In the genomic region with DNA sequence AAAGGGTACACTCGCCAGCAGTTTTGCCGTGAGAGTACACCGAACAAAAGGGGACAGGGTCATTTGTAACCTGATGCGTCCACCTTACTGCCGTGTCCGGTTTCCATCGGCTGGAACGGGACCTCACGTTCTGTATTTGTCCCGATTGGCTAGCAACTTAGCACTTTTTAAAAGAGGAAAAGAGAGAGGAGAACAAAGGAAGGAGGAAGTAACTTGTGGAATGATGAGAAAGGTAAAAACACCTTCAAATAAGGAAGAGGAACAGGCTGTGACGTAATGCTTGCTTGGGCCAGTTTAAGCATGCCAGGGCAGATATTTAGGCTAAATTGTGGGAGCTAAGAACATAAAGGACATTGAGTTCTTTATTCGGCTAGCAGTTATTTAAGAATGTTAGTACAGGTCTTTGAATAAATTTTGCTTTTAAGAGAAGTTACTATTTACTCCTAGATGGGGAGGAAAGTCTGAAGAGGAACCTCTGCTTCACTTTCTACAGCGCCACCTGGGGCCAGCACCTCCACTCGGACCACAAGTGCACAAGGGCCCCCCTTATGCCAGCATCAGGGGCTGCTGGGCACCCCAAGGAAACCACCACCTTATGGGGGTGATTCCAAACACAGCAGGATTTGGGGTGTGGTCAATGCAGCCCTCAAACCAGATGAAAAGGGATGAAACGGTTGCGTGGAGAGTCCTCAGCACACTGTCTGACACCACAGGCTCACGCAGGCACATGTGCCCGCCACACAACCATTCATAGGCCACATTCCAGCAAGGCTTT, we compare ENCODE assay signal across 8 cellular contexts. TPM values are rescaled to one million over a fixed set of nuclear protein-coding genes. Genes with fewer than 3 reads are reported as not detected.
DNase-seq lines count a peak whose midpoint lies in the region; ATAC-seq, FAIRE-seq and TF ChIP-seq lines count a peak whose summit lies in the region.

No MANE protein-coding gene starts in this region.

- H3K4me2 ChIP-seq in endothelial cell of umbilical vein (ENCODE audit: insufficient read depth, low read length): peak overlapping the region; percentile 32

- WGBS in spleen, 5 donors: 16 to 26% (median 20%) methylated on average over 16 to 18 of the region's 18 CpGs

- peak; percentile 34 for DNase-seq in stimulated activated CD4-positive, alpha-beta T cell treated with anti-CD3 and anti-CD28 coated beads, Interleukin-15, amount 100 ng/mL, for 24 hours
- DNase-seq in stimulated activated CD4-positive, alpha-beta T cell treated with anti-CD3 and anti-CD28 coated beads, Interleukin-1b, Interleukin-23, amount 100 ng/mL, for 48 hours: no peak
- DNase-seq in endothelial cell of umbilical vein (ENCODE audit: low read depth, low spot score) (no peak), spleen (peak; percentile 86), HCEC 1CT (no peak), hypothalamus (lab: John Stamatoyannopoulos, UW) (no peak), amygdala (lab: John Stamatoyannopoulos, UW) (no peak)

- H3K79me2 ChIP-seq in endothelial cell of umbilical vein (ENCODE audit: control insufficient read depth, insufficient read depth, low read length): no peaks in the 10 kb centered on the region

- TF ChIP-seq CTCF in endothelial cell of umbilical vein (IDR thresholded peaks at IDR 0.05; ENCODE audit: extremely low read depth in 1 of 2, insufficient read depth in 1 of 2, low read depth in 1 of 2, low read length in 2 of 2) (no peak), spleen (IDR thresholded peaks at IDR 0.05 in 8 of 11, conservative IDR thresholded peaks at IDR 0.05 in 3 of 11) (peak in 6 of 11 experiments; percentile 23 to 43 (median 36))

- H3K4me3 ChIP-seq in endothelial cell of umbilical vein (replicated peaks in 1 of 3; ENCODE audit: insufficient read depth in 1 of 3, low read depth in 1 of 3, low read length in 3 of 3) (no peak overlapping the region), spleen (peak overlapping the region in 7 of 8 donors; percentile 18 to 70 (median 41))

- H3K4me1 ChIP-seq in endothelial cell of umbilical vein (ENCODE audit: control insufficient read depth, extremely low read depth, insufficient read depth, low read length) (peaks cover 14% of the 10 kb centered on the region), spleen (peaks cover 27 to 60% (median 46%) of the 10 kb centered on the region in 6 donors)

- peak; percentile 7; the same call in 1 of the 3 replicates for ATAC-seq in SK-N-SH treated with all-trans-retinoic acid at 6 μM for 48 hours

- no peaks in the 10 kb centered on the region for H3K9me1 ChIP-seq in endothelial cell of umbilical vein (replicated peaks; ENCODE audit: control insufficient read depth, extremely low read depth, insufficient read depth, low read length)

- TF ChIP-seq POLR2A in endothelial cell of umbilical vein (IDR thresholded peaks at IDR 0.05; ENCODE audit: low read depth, low read length) (no peak), spleen (IDR thresholded peaks at IDR 0.05) (no peak)

- H3K36me3 ChIP-seq in endothelial cell of umbilical vein (ENCODE audit: control insufficient read depth in 2 of 2, extremely low read depth in 1 of 2, insufficient read depth in 2 of 2, low read length in 2 of 2): no peaks in the 10 kb centered on the region
- H3K36me3 ChIP-seq in spleen: peaks cover 0 to 28% (median 15%) of the 10 kb centered on the region in 6 donors

- no peaks in the 10 kb centered on the region for H3K9me3 ChIP-seq in endothelial cell of umbilical vein (replicated peaks; ENCODE audit: control insufficient read depth, insufficient read depth, low read length)
- no peaks in the 10 kb centered on the region for H3K9me3 ChIP-seq in spleen

- no peak overlapping the region for H2AFZ ChIP-seq in endothelial cell of umbilical vein (ENCODE audit: low read depth, low read length)

- dilution Hi-C loops in endothelial cell of umbilical vein (cut with MboI; ENCODE audit: extremely low pct_ligation_motif_present, low sequenced_read_pairs): no loop called here

- no peaks in the 10 kb centered on the region for H4K20me1 ChIP-seq in endothelial cell of umbilical vein (replicated peaks; ENCODE audit: control insufficient read depth, extremely low read depth, insufficient read depth, low read length)

- H3K27me3 ChIP-seq in endothelial cell of umbilical vein (ENCODE audit: control insufficient read depth in 2 of 2, insufficient read depth in 2 of 2, low read length in 2 of 2) (no peaks in the 10 kb centered on the region), spleen (replicated peaks in 1 of 7) (no peaks in the 10 kb centered on the region)

- H3K9ac ChIP-seq in endothelial cell of umbilical vein (replicated peaks; ENCODE audit: extremely low read depth, insufficient read depth, low read length): no peak overlapping the region

- no TSS peak for BruUV-seq in endothelial cell of umbilical vein (replicated peaks; lab: Mats Ljungman, UMichigan)

- no peak for FAIRE-seq in endothelial cell of umbilical vein (lab: Jason Lieb, UNC)

- no peak overlapping the region for H3K27ac ChIP-seq in endothelial cell of umbilical vein (ENCODE audit: insufficient read depth, low read depth, low read length)
- peak overlapping the region; percentile 70 to 93 (median 88) for H3K27ac ChIP-seq in spleen

- CTCF ChIA-PET in endothelial cell of umbilical vein (lab: Charles Lee): interaction anchor here (1.4 to 2.3 kb wide), 12 partner anchors 11 to 381 kb away, joined by 4 to 91 read pairs (median 14); a partner anchor contains a TSS

- intact Hi-C loops in endothelial cell of umbilical vein (cut with micrococcal nuclease): loop anchor here (2.0 kb wide), 1 partner anchor 51 kb away; a partner anchor contains a TSS
- intact Hi-C loops in spleen (cut with DNase I; ENCODE audit: low total_unique reads): no loop called here

- POLR2A ChIA-PET in endothelial cell of umbilical vein (lab: Charles Lee): no interaction called here

RNA-seq across cellular contexts. Expression of a gene that starts 5.8 kb away (rescaled TPM):
- total RNA-seq in endothelial cell of umbilical vein: 19.3 and 22.3 TPM in 2 replicates
- polyA plus RNA-seq in endothelial cell of umbilical vein: 33.6 and 47.7 TPM in 2 replicates
- 10.9 and 16.5 TPM in 2 replicates for polyA plus RNA-seq in endothelial cell of umbilical vein (2011; cell fraction: cytosol; rRNA removed)
- 63.1 and 81.2 TPM in 2 replicates for polyA plus RNA-seq in endothelial cell of umbilical vein (2011; cell fraction: nucleus; rRNA removed)
- 17.5 and 28.3 TPM in 2 replicates for polyA plus RNA-seq in endothelial cell of umbilical vein (2012)
- polyA minus RNA-seq in endothelial cell of umbilical vein: 6.4 and 8.9 TPM in 2 replicates
- polyA minus RNA-seq in endothelial cell of umbilical vein (2011; cell fraction: cytosol; rRNA and poly(A)+ RNA removed): 3.2 TPM
- 7.6 and 14.0 TPM in 2 replicates for polyA minus RNA-seq in endothelial cell of umbilical vein (2011; cell fraction: nucleus; rRNA and poly(A)+ RNA removed)
- 10 to 100 TPM; 51.0 to 80.2 (median 58.7) TPM for total RNA-seq in spleen
- polyA plus RNA-seq in spleen: 100 to 1,000 TPM in 1 of 3 donors, 10 to 100 TPM in 2; 26.0 to 108 (median 86.7) TPM

RNA-seq across cellular contexts. Expression of a gene that starts 21.5 kb away (rescaled TPM):
- total RNA-seq in endothelial cell of umbilical vein (0.31 and 0.37 TPM in 2 replicates), spleen (1 to 10 TPM in 3 of 7 donors, under 1 TPM in 4; 0.64 to 2.7 (median 0.79) TPM)
- polyA plus RNA-seq in endothelial cell of umbilical vein (0.18 and 0.21 TPM in 2 replicates), spleen (under 1 TPM; 0.22 to 0.99 (median 0.29) TPM)
- polyA plus RNA-seq in endothelial cell of umbilical vein (2011; cell fraction: cytosol; rRNA removed): 0.06 and 0.13 TPM in 2 replicates
- polyA plus RNA-seq in endothelial cell of umbilical vein (2011; cell fraction: nucleus; rRNA removed): 0.09 and 0.11 TPM in 2 replicates
- polyA plus RNA-seq in endothelial cell of umbilical vein (2012): 0.15 TPM in 2 replicates
- 0.06 TPM in 1 of 2 replicates, not detected in the other for polyA minus RNA-seq in endothelial cell of umbilical vein
- polyA minus RNA-seq in endothelial cell of umbilical vein (2011; cell fraction: cytosol; rRNA and poly(A)+ RNA removed): not detected
- polyA minus RNA-seq in endothelial cell of umbilical vein (2011; cell fraction: nucleus; rRNA and poly(A)+ RNA removed): 0.10 TPM in 1 of 2 replicates, not detected in the other

RNA-seq across cellular contexts. Expression of a gene that starts 39.5 kb away (rescaled TPM):
- 57.7 and 62.4 TPM in 2 replicates for total RNA-seq in endothelial cell of umbilical vein
- polyA plus RNA-seq in endothelial cell of umbilical vein: 67.5 and 70.6 TPM in 2 replicates
- 25.8 and 37.8 TPM in 2 replicates for polyA plus RNA-seq in endothelial cell of umbilical vein (2011; cell fraction: cytosol; rRNA removed)
- polyA plus RNA-seq in endothelial cell of umbilical vein (2011; cell fraction: nucleus; rRNA removed): 320 and 353 TPM in 2 replicates
- 37.9 and 43.3 TPM in 2 replicates for polyA plus RNA-seq in endothelial cell of umbilical vein (2012)
- polyA minus RNA-seq in endothelial cell of umbilical vein: 21.1 and 22.4 TPM in 2 replicates
- polyA minus RNA-seq in endothelial cell of umbilical vein (2011; cell fraction: cytosol; rRNA and poly(A)+ RNA removed): 2.5 TPM
- polyA minus RNA-seq in endothelial cell of umbilical vein (2011; cell fraction: nucleus; rRNA and poly(A)+ RNA removed): 28.0 and 29.8 TPM in 2 replicates
- 100 to 1,000 TPM in 5 of 7 donors, 10 to 100 TPM in 2; 94.4 to 142 (median 111) TPM for total RNA-seq in spleen
- 100 to 1,000 TPM; 161 to 502 (median 339) TPM for polyA plus RNA-seq in spleen

RNA-seq across cellular contexts. Expression of a gene that starts 43.9 kb away (rescaled TPM):
- total RNA-seq in endothelial cell of umbilical vein (3.6 and 7.1 TPM in 2 replicates), spleen (10 to 100 TPM; 25.0 to 46.4 (median 31.5) TPM)
- polyA plus RNA-seq in endothelial cell of umbilical vein (7.0 and 7.1 TPM in 2 replicates), spleen (10 to 100 TPM; 23.6 to 55.3 (median 37.0) TPM)
- polyA plus RNA-seq in endothelial cell of umbilical vein (2011; cell fraction: cytosol; rRNA removed): 0.93 and 1.9 TPM in 2 replicates
- polyA plus RNA-seq in endothelial cell of umbilical vein (2011; cell fraction: nucleus; rRNA removed): 45.1 and 59.0 TPM in 2 replicates
- polyA plus RNA-seq in endothelial cell of umbilical vein (2012): 5.2 and 7.4 TPM in 2 replicates
- polyA minus RNA-seq in endothelial cell of umbilical vein: 5.2 and 5.3 TPM in 2 replicates
- polyA minus RNA-seq in endothelial cell of umbilical vein (2011; cell fraction: cytosol; rRNA and poly(A)+ RNA removed): 2.4 TPM
- 6.6 and 7.4 TPM in 2 replicates for polyA minus RNA-seq in endothelial cell of umbilical vein (2011; cell fraction: nucleus; rRNA and poly(A)+ RNA removed)

RNA-seq across cellular contexts. Expression of a gene that starts 50.5 kb away (rescaled TPM):
- 137 and 158 TPM in 2 replicates for total RNA-seq in endothelial cell of umbilical vein
- polyA plus RNA-seq in endothelial cell of umbilical vein: 26.1 and 29.7 TPM in 2 replicates
- polyA plus RNA-seq in endothelial cell of umbilical vein (2011; cell fraction: cytosol; rRNA removed): 11.8 and 19.1 TPM in 2 replicates
- 180 and 181 TPM in 2 replicates for polyA plus RNA-seq in endothelial cell of umbilical vein (2011; cell fraction: nucleus; rRNA removed)
- 37.4 and 44.9 TPM in 2 replicates for polyA plus RNA-seq in endothelial cell of umbilical vein (2012)
- polyA minus RNA-seq in endothelial cell of umbilical vein: 21.8 and 32.5 TPM in 2 replicates
- polyA minus RNA-seq in endothelial cell of umbilical vein (2011; cell fraction: cytosol; rRNA and poly(A)+ RNA removed): not detected
- 55.9 and 115 TPM in 2 replicates for polyA minus RNA-seq in endothelial cell of umbilical vein (2011; cell fraction: nucleus; rRNA and poly(A)+ RNA removed)
- 100 to 1,000 TPM in 3 of 7 donors, 10 to 100 TPM in 4; 55.5 to 264 (median 89.1) TPM for total RNA-seq in spleen
- polyA plus RNA-seq in spleen: 100 to 1,000 TPM in 1 of 3 donors, 10 to 100 TPM in 1, 1 to 10 TPM in 1; 9.9 to 112 (median 31.8) TPM

Comparison
In these comparisons a context has a peak if more than half of its experiments do, and no peak if none do; other contexts are left out.
1. DNase-seq: peak in stimulated activated CD4-positive, alpha-beta T cell treated with anti-CD3 and anti-CD28 coated beads, Interleukin-15, amount 100 ng/mL, for 24 hours (single experiment) and spleen (single experiment); none in stimulated activated CD4-positive, alpha-beta T cell treated with anti-CD3 and anti-CD28 coated beads, Interleukin-1b, Interleukin-23, amount 100 ng/mL, for 48 hours (single experiment), endothelial cell of umbilical vein (single experiment), HCEC 1CT (single experiment), hypothalamus (0 of 51) and amygdala (0 of 56).
2. H3K4me3 ChIP-seq: peak in spleen (7 of 8); none in endothelial cell of umbilical vein (0 of 3).
3. CTCF ChIP-seq: peak in spleen (6 of 11); none in endothelial cell of umbilical vein (0 of 2).